1 cellular context compared by ENCODE assay signal in the genomic region with DNA sequence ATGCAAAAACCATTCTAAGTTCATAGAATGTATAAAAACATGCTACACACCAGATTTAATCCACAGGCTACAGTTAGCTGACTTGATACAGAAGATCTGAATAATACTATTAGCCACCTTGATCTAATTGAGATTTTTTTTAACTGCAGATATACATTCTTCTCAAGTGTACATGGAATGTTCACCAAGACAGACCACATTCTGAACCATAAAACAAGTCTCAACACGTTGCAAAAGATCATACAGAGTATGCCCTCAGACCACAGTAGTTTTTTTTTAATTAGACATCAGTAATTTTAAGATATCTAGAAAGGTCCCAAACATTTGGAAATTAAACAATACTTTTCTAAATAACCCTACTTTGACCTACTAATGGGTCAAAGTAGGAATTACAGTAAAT.
TF ChIP-seq lines count a peak whose summit lies in the region.

No MANE protein-coding gene starts in this region.

TF ChIP-seq in GM12878, 131 proteins besides CTCF, POLR2A, EP300 and RAD21 (continued from another document):
- TF ChIP-seq CHD2 (IDR thresholded peaks at IDR 0.05; ENCODE audit: borderline replicate concordance, low read depth, low read length) (no peak), SPI1 (IDR thresholded peaks at IDR 0.05; ENCODE audit: borderline replicate concordance, insufficient read depth, low read depth, low read length) (no peak), DPF2 (IDR thresholded peaks at IDR 0.05) (no peak)
